ENCODE assay signal across 8 cellular contexts in genomic region chr12:3885179-3886094, GRCh38. TPM values are rescaled to one million over a fixed set of nuclear protein-coding genes. Genes with fewer than 3 reads are reported as not detected.
DNase-seq lines count a peak whose midpoint lies in the region; ATAC-seq, FAIRE-seq and TF ChIP-seq lines count a peak whose summit lies in the region.

No MANE protein-coding gene starts in this region.

- POLR2A ChIA-PET in PC-3 (lab: Charles Lee; ENCODE audit: unreplicated experiment) (no interaction called here), MCF 10A (lab: Yijun Ruan, JAX) (interaction anchor here (0.9 to 4.4 kb wide), 8 partner anchors 12 to 392 kb away, joined by 3 to 28 read pairs (median 10); partner anchors contain the start of gene PARP11)

- no peak for ATAC-seq in PC-3
- ATAC-seq in HG03457 (IDR thresholded peaks at IDR 0.05; ENCODE audit: unreplicated experiment), result no peak
- ATAC-seq in GM18498 (IDR thresholded peaks at IDR 0.05; ENCODE audit: unreplicated experiment), result no peak

- H3K4me3 ChIP-seq in PC-3 (ENCODE audit: low read length), result no peak overlapping the region
- peak overlapping the region; percentile 54 to 58 for H3K4me3 ChIP-seq in kidney (ENCODE audit: low read length in 2 of 2)

- TF ChIP-seq CTCF in GM13976 (IDR thresholded peaks at IDR 0.05; ENCODE audit: borderline replicate concordance, control extremely low read depth, extremely low read depth, insufficient read depth, missing control alignments) (peak; percentile 75), PC-3 (conservative IDR thresholded peaks at IDR 0.05; ENCODE audit: low read depth, low read length) (peak; percentile 79), MCF 10A (IDR thresholded peaks at IDR 0.05; ENCODE audit: unreplicated experiment) (peak; percentile 83), kidney (IDR thresholded peaks at IDR 0.05; ENCODE audit: borderline replicate concordance, extremely low read depth, insufficient read depth) (peak; percentile 87)

- peak overlapping the region; percentile 59 for H3K4me3 Mint-ChIP-seq in MCF 10A (ENCODE audit: unreplicated experiment)

- no peak overlapping the region for H2AFZ ChIP-seq in PC-3 (ENCODE audit: low read length)

- intact Hi-C loops in PC-3 (cut with micrococcal nuclease) (loop anchor here (1.0 kb wide), 2 partner anchors 152 to 392 kb away; no protein-coding TSS in a partner anchor), MCF 10A (cut with micrococcal nuclease) (loop anchor here (1.0 to 5.0 kb wide), 5 partner anchors 111 to 642 kb away; no protein-coding TSS in a partner anchor), kidney (cut with DNase I) (loop anchor here (10.0 kb wide), 2 partner anchors 149 to 389 kb away; partner anchors contain the start of gene CCND2)

- no peak overlapping the region for H3K27ac ChIP-seq in PC-3 (ENCODE audit: low read length)
- H3K27ac ChIP-seq in kidney (ENCODE audit: low read depth in 2 of 2, low read length in 2 of 2), result peak overlapping the region in 1 of 2 donors; percentile 81

- peaks cover 31% of the 10 kb centered on the region for H3K27me3 ChIP-seq in PC-3 (ENCODE audit: low read length)

- no peaks in the 10 kb centered on the region for H3F3A ChIP-seq in PC-3 (ENCODE audit: low read length, unreplicated experiment)

- no peak overlapping the region for H3K9ac ChIP-seq in PC-3 (ENCODE audit: low read length)
- H3K9ac ChIP-seq in kidney (ENCODE audit: low read length in 2 of 2), result peak overlapping the region in 1 of 2 donors; percentile 4

- in situ Hi-C loops in GM13976 (cut with MboI; ENCODE audit: low sequenced_read_pairs, unreplicated experiment), result loop anchor here (10.0 to 25.0 kb wide), 2 partner anchors 399 to 877 kb away; no protein-coding TSS in a partner anchor

- CTCF ChIA-PET in PC-3 (lab: Charles Lee) (interaction anchor here (0.6 to 2.6 kb wide), 3 partner anchors 153 to 391 kb away, joined by 3 to 10 read pairs (median 4); no protein-coding TSS in a partner anchor), MCF 10A (lab: Yijun Ruan, JAX) (interaction anchor here (0.5 to 11.3 kb wide), 68 partner anchors 9 to 800 kb away, joined by 3 to 220 read pairs (median 4); partner anchors contain the start of genes CCND2 and PARP11)

- peaks cover 20% of the 10 kb centered on the region for H3K27me3 Mint-ChIP-seq in MCF 10A (ENCODE audit: insufficient read depth, unreplicated experiment)

- BruUV-seq in PC-3 (replicated peaks; lab: Mats Ljungman, UMichigan) (no TSS peak), MCF 10A (replicated peaks; lab: Mats Ljungman, UMichigan) (no TSS peak)

- no peaks in the 10 kb centered on the region for H3K36me3 ChIP-seq in PC-3 (ENCODE audit: low read depth, low read length)
- no peaks in the 10 kb centered on the region for H3K36me3 ChIP-seq in kidney (ENCODE audit: control insufficient read depth in 1 of 2, insufficient read depth in 2 of 2, low read length in 2 of 2)

- peak overlapping the region; percentile 19; the same call in 1 of the 2 replicates for H3K4me2 ChIP-seq in PC-3 (ENCODE audit: low read length)

- no peaks in the 10 kb centered on the region for H3K4me1 ChIP-seq in PC-3 (ENCODE audit: insufficient read depth, low read length)
- no peaks in the 10 kb centered on the region for H3K4me1 ChIP-seq in kidney (ENCODE audit: control insufficient read depth in 1 of 2, insufficient read depth in 1 of 2, low read depth in 1 of 2, low read length in 2 of 2)

- H3K79me2 ChIP-seq in PC-3 (ENCODE audit: low read length), result no peaks in the 10 kb centered on the region

- DNase-seq in CD1c-positive myeloid dendritic cell (ENCODE audit: extremely low spot score) (peak; percentile 79), GM13976 (ENCODE audit: low spot score) (peak; percentile 47), PC-3 (peak; percentile 40), MCF 10A (ENCODE audit: unreplicated experiment) (peak; percentile 47), kidney (no peak)
- peak; percentile 41 for DNase-seq in stimulated activated CD8-positive, alpha-beta memory T cell treated with anti-CD3 and anti-CD28 coated beads, Interleukin-4, amount 100 ng/mL, for 48 hours

- H4K20me1 ChIP-seq in PC-3 (ENCODE audit: low read length), result no peaks in the 10 kb centered on the region

- H3K9me3 ChIP-seq in PC-3 (ENCODE audit: low read length) (no peaks in the 10 kb centered on the region), kidney (ENCODE audit: control insufficient read depth in 1 of 2, low read length in 2 of 2) (no peaks in the 10 kb centered on the region)

- H3K4me1 Mint-ChIP-seq in MCF 10A (ENCODE audit: insufficient read depth, unreplicated experiment), result peaks cover 6% of the 10 kb centered on the region

- peak overlapping the region; percentile 63 for H3K27ac Mint-ChIP-seq in MCF 10A (ENCODE audit: low read depth, unreplicated experiment)

- H3K36me3 Mint-ChIP-seq in MCF 10A (ENCODE audit: insufficient read depth, unreplicated experiment), result peaks cover 6% of the 10 kb centered on the region

- no peaks in the 10 kb centered on the region for H3K9me3 Mint-ChIP-seq in MCF 10A (ENCODE audit: unreplicated experiment)

- no peaks in the 10 kb centered on the region for H3K9me2 ChIP-seq in PC-3 (replicated peaks; ENCODE audit: low read length)

- FAIRE-seq in kidney (lab: Jason Lieb, UNC), result peak; percentile 35

RNA-seq across cellular contexts. Expression of gene PARP11, which starts 12.2 kb away (rescaled TPM):
- total RNA-seq in PC-3 (2014; rRNA removed) (0.98 and 2.2 TPM in 2 replicates), MCF 10A (2022) (7.0 and 10.3 TPM in 2 replicates), kidney (13.1 TPM)
- polyA plus RNA-seq in kidney (ENCODE audit: insufficient read depth, low read depth, low replicate concordance), result 2.6 TPM
